In genomic region chr12:120583478-120584030, GRCh38 we compare ENCODE assay signal across 8 cellular contexts. TPM values are rescaled to one million over a fixed set of nuclear protein-coding genes. Genes with fewer than 3 reads are reported as not detected.
DNase-seq lines count a peak whose midpoint lies in the region; TF ChIP-seq lines count a peak whose summit lies in the region.

No MANE protein-coding gene starts in this region.

- H3K36me3 Mint-ChIP-seq in activated T-helper 2 cell treated with anti-CD3 and anti-CD28 coated beads, Interferon-gamma antibody, Interleukin-2, Interleukin-4, amounts not matched to agents 10 μg/mL and 5 μg/mL and 100 μg/mL, durations not matched to agents 14 hours and 24 hours and 36 hours (ENCODE audit: low read depth): peaks cover 15% of the 10 kb centered on the region

- no peak overlapping the region for H3K27ac Mint-ChIP-seq in activated T-helper 2 cell treated with anti-CD3 and anti-CD28 coated beads, Interferon-gamma antibody, Interleukin-2, Interleukin-4, amounts not matched to agents 10 μg/mL and 5 μg/mL and 100 μg/mL, durations not matched to agents 14 hours and 24 hours and 36 hours

- H3K4me1 Mint-ChIP-seq in activated T-helper 2 cell treated with anti-CD3 and anti-CD28 coated beads, Interferon-gamma antibody, Interleukin-2, Interleukin-4, amounts not matched to agents 10 μg/mL and 5 μg/mL and 100 μg/mL, durations not matched to agents 14 hours and 24 hours and 36 hours (ENCODE audit: low read depth): peaks cover 31% of the 10 kb centered on the region

- H3K9me3 Mint-ChIP-seq in activated T-helper 2 cell treated with anti-CD3 and anti-CD28 coated beads, Interferon-gamma antibody, Interleukin-2, Interleukin-4, amounts not matched to agents 10 μg/mL and 5 μg/mL and 100 μg/mL, durations not matched to agents 14 hours and 24 hours and 36 hours: no peaks in the 10 kb centered on the region

- DNase-seq in DMS153 (lab: John Stamatoyannopoulos, UW) (peak; percentile 4), Kasumi-1 (lab: John Stamatoyannopoulos, UW) (peak; percentile 84 to 88), RPMI8226 (peak; percentile 81), fibroblast of villous mesenchyme (ENCODE audit: low read depth) (peak; percentile 62), nucleus accumbens (lab: John Stamatoyannopoulos, UW) (peak in 53 of 56 donors; percentile 3 to 86 (median 57)), stromal cell of bone marrow (ENCODE audit: low read depth) (peak; percentile 32), OCI-M2 (lab: John Stamatoyannopoulos, UW; ENCODE audit: unreplicated experiment) (no peak)
- peak; percentile 58 for DNase-seq in activated T-helper 2 cell treated with anti-CD3 and anti-CD28 coated beads, Interferon-gamma antibody, Interleukin-2, Interleukin-4, amounts not matched to agents 10 μg/mL and 5 μg/mL and 100 μg/mL, durations not matched to agents 14 hours and 24 hours and 36 hours (ENCODE audit: low spot score)

- TF ChIP-seq CTCF in fibroblast of villous mesenchyme (IDR thresholded peaks at IDR 0.05; ENCODE audit: insufficient read depth, low read depth, low read length): peak; percentile 92

- intact Hi-C loops in activated T-helper 2 cell treated with anti-CD3 and anti-CD28 coated beads, Interferon-gamma antibody, Interleukin-2, Interleukin-4, amounts not matched to agents 10 μg/mL and 5 μg/mL and 100 μg/mL, durations not matched to agents 14 hours and 24 hours and 36 hours (cut with micrococcal nuclease): loop anchor here (1.0 to 10.0 kb wide), 5 partner anchors 63 to 389 kb away; partner anchors contain the start of genes ACADS and PLA2G1B

- H3K27me3 Mint-ChIP-seq in activated T-helper 2 cell treated with anti-CD3 and anti-CD28 coated beads, Interferon-gamma antibody, Interleukin-2, Interleukin-4, amounts not matched to agents 10 μg/mL and 5 μg/mL and 100 μg/mL, durations not matched to agents 14 hours and 24 hours and 36 hours (ENCODE audit: low read depth): peaks cover 16% of the 10 kb centered on the region

- no peak overlapping the region for H3K4me3 ChIP-seq in fibroblast of villous mesenchyme (ENCODE audit: low read depth, low read length)

- peak overlapping the region; percentile 64 for H3K4me3 Mint-ChIP-seq in activated T-helper 2 cell treated with anti-CD3 and anti-CD28 coated beads, Interferon-gamma antibody, Interleukin-2, Interleukin-4, amounts not matched to agents 10 μg/mL and 5 μg/mL and 100 μg/mL, durations not matched to agents 14 hours and 24 hours and 36 hours (ENCODE audit: low read depth)

RNA-seq across cellular contexts. Expression of gene POP5, which starts 2.4 kb away (rescaled TPM):
- total RNA-seq in activated T-helper 2 cell treated with anti-CD3 and anti-CD28 coated beads, Interferon-gamma antibody, Interleukin-2, Interleukin-4, amounts not matched to agents 10 μg/mL and 5 μg/mL and 100 μg/mL, durations not matched to agents 14 hours and 24 hours and 36 hours: 64.3 and 65.7 TPM in 2 replicates
- 35.8 and 40.6 TPM in 2 replicates for total RNA-seq in fibroblast of villous mesenchyme

RNA-seq across cellular contexts. Expression of gene RNF10, which starts 49.4 kb away (rescaled TPM):
- 177 and 200 TPM in 2 replicates for total RNA-seq in activated T-helper 2 cell treated with anti-CD3 and anti-CD28 coated beads, Interferon-gamma antibody, Interleukin-2, Interleukin-4, amounts not matched to agents 10 μg/mL and 5 μg/mL and 100 μg/mL, durations not matched to agents 14 hours and 24 hours and 36 hours
- 127 and 175 TPM in 2 replicates for total RNA-seq in fibroblast of villous mesenchyme

RNA-seq across cellular contexts. Expression of gene COQ5, which starts 54.6 kb away (rescaled TPM):
- 29.3 and 29.9 TPM in 2 replicates for total RNA-seq in activated T-helper 2 cell treated with anti-CD3 and anti-CD28 coated beads, Interferon-gamma antibody, Interleukin-2, Interleukin-4, amounts not matched to agents 10 μg/mL and 5 μg/mL and 100 μg/mL, durations not matched to agents 14 hours and 24 hours and 36 hours
- total RNA-seq in fibroblast of villous mesenchyme: 18.4 and 29.8 TPM in 2 replicates

RNA-seq across cellular contexts. Expression of gene CABP1, which starts 56.9 kb away (rescaled TPM):
- 0.27 and 0.41 TPM in 2 replicates for total RNA-seq in activated T-helper 2 cell treated with anti-CD3 and anti-CD28 coated beads, Interferon-gamma antibody, Interleukin-2, Interleukin-4, amounts not matched to agents 10 μg/mL and 5 μg/mL and 100 μg/mL, durations not matched to agents 14 hours and 24 hours and 36 hours
- not detected in 2 replicates for total RNA-seq in fibroblast of villous mesenchyme
